Comparison of ENCODE assay signal across 8 cellular contexts in genomic region chr22:49918911-49919881, GRCh38. TPM values are rescaled to one million over a fixed set of nuclear protein-coding genes. Genes with fewer than 3 reads are reported as not detected.
DNase-seq lines count a peak whose midpoint lies in the region; TF ChIP-seq lines count a peak whose summit lies in the region.

No MANE protein-coding gene starts in this region.

- H2AFZ ChIP-seq in OCI-LY7 (ENCODE audit: low read length): no peak overlapping the region

- POLR2A ChIA-PET in OCI-LY7 (lab: Charles Lee): no interaction called here

- TF ChIP-seq CTCF in GM12864 (IDR thresholded peaks at IDR 0.05; ENCODE audit: low read depth, low read length, missing control alignments) (no peak), OCI-LY7 (conservative IDR thresholded peaks at IDR 0.05; ENCODE audit: low read length) (no peak), esophagus squamous epithelium (IDR thresholded peaks at IDR 0.05) (no peak), prostate gland (IDR thresholded peaks at IDR 0.05) (no peak)

- H3K9me3 ChIP-seq in OCI-LY7 (ENCODE audit: low read length): no peaks in the 10 kb centered on the region
- no peaks in the 10 kb centered on the region for H3K9me3 ChIP-seq in esophagus squamous epithelium
- H3K9me3 ChIP-seq in prostate gland: no peaks in the 10 kb centered on the region

- H3K27me3 ChIP-seq in esophagus squamous epithelium: no peaks in the 10 kb centered on the region
- no peaks in the 10 kb centered on the region for H3K27me3 ChIP-seq in prostate gland (replicated peaks; ENCODE audit: insufficient read depth)

- intact Hi-C loops in OCI-LY7 (cut with micrococcal nuclease; ENCODE audit: unreplicated experiment) (loop anchor here (2.0 kb wide), 1 partner anchor 66 kb away; the partner anchor contains the start of gene ZBED4), esophagus squamous epithelium (cut with DNase I) (no loop called here), prostate gland (cut with DNase I) (loop anchor here (5.0 kb wide), 1 partner anchor 67 kb away; the partner anchor contains the start of gene ZBED4)

- peak overlapping the region; percentile 97 for H3K4me2 ChIP-seq in OCI-LY7 (ENCODE audit: low read length)

- TF ChIP-seq POLR2A in esophagus squamous epithelium (IDR thresholded peaks at IDR 0.05) (no peak), prostate gland (IDR thresholded peaks at IDR 0.05) (no peak)

- no peaks in the 10 kb centered on the region for H4K20me1 ChIP-seq in OCI-LY7 (ENCODE audit: insufficient read depth, low read length)

- H3K27ac ChIP-seq in OCI-LY7 (ENCODE audit: low read depth, low read length, poor library complexity, severe bottlenecking): no peak overlapping the region
- peak overlapping the region; percentile 71 to 96 (median 96) for H3K27ac ChIP-seq in esophagus squamous epithelium
- H3K27ac ChIP-seq in prostate gland: peak overlapping the region; percentile 42 to 90

- CTCF ChIA-PET in OCI-LY7 (lab: Charles Lee; ENCODE audit: unreplicated experiment): no interaction called here

- WGBS in esophagus squamous epithelium, 2 donors: 64 to 74% methylated on average over 20 to 27 of the region's 47 CpGs
- 40% methylated on average over 41 of the region's 47 CpGs for WGBS in prostate gland

- H3K9me2 ChIP-seq in OCI-LY7 (ENCODE audit: insufficient read depth, low read length): no peaks in the 10 kb centered on the region

- peaks cover 8% of the 10 kb centered on the region; the same call in 1 of the 2 replicates for H3K79me2 ChIP-seq in OCI-LY7 (ENCODE audit: insufficient read depth, low read depth, low read length)

- H3K4me3 ChIP-seq in GM12864 (ENCODE audit: low read depth, low read length) (peak overlapping the region; percentile 94), OCI-LY7 (ENCODE audit: low read depth, low read length, poor library complexity, severe bottlenecking) (peak overlapping the region; percentile 82), esophagus squamous epithelium (peak overlapping the region; percentile 81 to 93 (median 84)), prostate gland (peak overlapping the region; percentile 60 to 70)

- H3K4me1 ChIP-seq in OCI-LY7 (ENCODE audit: insufficient read depth, low read length, poor library complexity, severe bottlenecking) (peaks cover 28% of the 10 kb centered on the region), esophagus squamous epithelium (peaks cover 11 to 38% (median 19%) of the 10 kb centered on the region in 3 donors), prostate gland (replicated peaks) (peaks cover 6% of the 10 kb centered on the region)

- DNase-seq in GM12864 (ENCODE audit: low read depth): no peak
- no peak for DNase-seq in OCI-LY7 (ENCODE audit: low spot score)
- DNase-seq in esophagus squamous epithelium (lab: John Stamatoyannopoulos, UW): no peak
- no peak for DNase-seq in prostate gland (ENCODE audit: low spot score)
- no peak for DNase-seq in COLO829 (ENCODE audit: low spot score)
- DNase-seq in NCI-H1694 (lab: John Stamatoyannopoulos, UW): no peak
- no peak for DNase-seq in central memory CD4-positive, alpha-beta T cell
- no peak for DNase-seq in SHP77 treated with DMSO at 0.1 percent for 48 hours (lab: John Stamatoyannopoulos, UW)

- H3K36me3 ChIP-seq in OCI-LY7 (ENCODE audit: insufficient read depth, low read length) (no peaks in the 10 kb centered on the region), esophagus squamous epithelium (peaks cover 0 to 41% (median 0%) of the 10 kb centered on the region in 3 donors), prostate gland (no peaks in the 10 kb centered on the region)

- BruUV-seq in OCI-LY7 (replicated peaks; lab: Mats Ljungman, UMichigan): no TSS peak

RNA-seq across cellular contexts. Expression of gene CRELD2, which starts 0.8 kb away (rescaled TPM):
- total RNA-seq in OCI-LY7 (2014; rRNA removed; shearing (Covaris generic)): 32.5 and 35.3 TPM in 2 replicates
- total RNA-seq in OCI-LY7 (2022) (27.4 and 32.0 TPM in 2 replicates), esophagus squamous epithelium (10 to 100 TPM; 22.7 to 45.7 (median 35.5) TPM), prostate gland (10 to 100 TPM; 55.1 to 70.1 TPM)

RNA-seq across cellular contexts. Expression of gene ALG12, which starts 1.0 kb away (rescaled TPM):
- total RNA-seq in OCI-LY7 (2014; rRNA removed; shearing (Covaris generic)): 6.4 and 11.7 TPM in 2 replicates
- total RNA-seq in OCI-LY7 (2022) (11.4 and 14.0 TPM in 2 replicates), esophagus squamous epithelium (10 to 100 TPM; 12.8 to 16.6 (median 13.0) TPM), prostate gland (10 to 100 TPM; 26.1 to 33.6 TPM)

RNA-seq across cellular contexts. Expression of gene PIM3, which starts 41.4 kb away (rescaled TPM):
- total RNA-seq in OCI-LY7 (2014; rRNA removed; shearing (Covaris generic)): 74.3 and 81.7 TPM in 2 replicates
- total RNA-seq in OCI-LY7 (2022) (60.5 and 66.5 TPM in 2 replicates), esophagus squamous epithelium (10 to 100 TPM; 43.8 to 75.7 (median 52.1) TPM), prostate gland (100 to 1,000 TPM; 126 to 183 TPM)
